In genomic region chr10:72242675-72243074, GRCh38 we compare ENCODE assay signal across 10 cellular contexts. TPM values are rescaled to one million over a fixed set of nuclear protein-coding genes. Genes with fewer than 3 reads are reported as not detected.
A peak's percentile ranks its signal among the peaks of the same experiment; 100 is the strongest.
DNase-seq lines count a peak whose midpoint lies in the region; ATAC-seq, FAIRE-seq and TF ChIP-seq lines count a peak whose summit lies in the region.
"Had no signal": no experiment of that assay in that cellular context is flagged by ENCODE, and none has a peak within 500 bp of the region (broad histone marks: within the 10 kb centered on the region; RNA-seq: fewer than 3 reads in every experiment).

No MANE protein-coding gene starts in this region.

- peak overlapping the region; percentile 43 for H3K4me3 Mint-ChIP-seq in activated T-helper 17 cell treated with anti-CD3 and anti-CD28 coated beads, Interleukin-2, amount 50 U/mL, for 72 hours

- no peak for FAIRE-seq in small intestine (lab: Jason Lieb, UNC)

- DNase-seq in H4 (ENCODE audit: low spot score) (peak; percentile 49), heart right ventricle (peak; percentile 50 to 77), sigmoid colon (peak; percentile 88), DMS53 (lab: John Stamatoyannopoulos, UW) (no peak), small intestine (no peak)
- DNase-seq: activated CD4-positive, CD25-positive, alpha-beta regulatory T cell treated with anti-CD3 and anti-CD28 coated beads, Interleukin-2, amount 50 U/mL, for 72 hours had no signal

- peaks cover 36 to 78% (median 63%) of the 10 kb centered on the region in 9 donors for H3K4me1 ChIP-seq in heart right ventricle
- H3K4me1 ChIP-seq in sigmoid colon: peaks cover 0 to 60% (median 58%) of the 10 kb centered on the region in 4 donors
- H3K4me1 ChIP-seq in small intestine (ENCODE audit: control insufficient read depth in 2 of 2, insufficient read depth in 1 of 2, low read depth in 1 of 2, low read length in 1 of 2): peaks cover 12 to 26% of the 10 kb centered on the region in 2 donors

- H3K27me3 ChIP-seq in heart right ventricle (no peaks in the 10 kb centered on the region), sigmoid colon (no peaks in the 10 kb centered on the region), small intestine (ENCODE audit: control insufficient read depth in 2 of 2, insufficient read depth in 2 of 2, low read length in 2 of 2) (no peaks in the 10 kb centered on the region)

- H3K27ac ChIP-seq in heart right ventricle (peak overlapping the region; percentile 62 to 93 (median 88)), sigmoid colon (peak overlapping the region; percentile 91 to 95 (median 91)), small intestine (ENCODE audit: low read depth in 1 of 2, low read length in 1 of 2) (peak overlapping the region in 1 of 2 donors; percentile 77)

- 11 to 26% methylated on average over 4 of the region's 4 CpGs for WGBS in heart right ventricle, 2 donors
- 72 to 90% methylated on average over 4 of the region's 4 CpGs for WGBS in sigmoid colon, 2 donors
- 59 to 95% (median 75%) methylated on average over 4 of the region's 4 CpGs for WGBS in small intestine, 3 donors

- no peak for TF ChIP-seq POLR2A in sigmoid colon (IDR thresholded peaks at IDR 0.05)

- H3K4me1 Mint-ChIP-seq in activated T-helper 17 cell treated with anti-CD3 and anti-CD28 coated beads, Interleukin-2, amount 50 U/mL, for 72 hours: peaks cover 34% of the 10 kb centered on the region

- intact Hi-C loops in heart right ventricle (cut with DNase I) (loop anchor here in 2 of 10 donors (10.0 kb wide), 2 partner anchors 92 to 278 kb away; partner anchors contain the start of gene CHST3 (in 1 of the 2)), sigmoid colon (cut with DNase I) (no loop called here)

- H3K27me3 Mint-ChIP-seq in activated T-helper 17 cell treated with anti-CD3 and anti-CD28 coated beads, Interleukin-2, amount 50 U/mL, for 72 hours: no peaks in the 10 kb centered on the region

- peak in 1 of 4 donors; percentile 52 for TF ChIP-seq EP300 in sigmoid colon (IDR thresholded peaks at IDR 0.05)

- H3K36me3 ChIP-seq in heart right ventricle (peaks cover 0 to 2% (median 0%) of the 10 kb centered on the region in 9 donors), sigmoid colon (peaks cover 0 to under 1% (median 0%) of the 10 kb centered on the region in 4 donors), small intestine (ENCODE audit: control insufficient read depth in 2 of 2, insufficient read depth in 2 of 2, low read length in 2 of 2) (no peaks in the 10 kb centered on the region)

- peak overlapping the region; percentile 73 for H3K27ac Mint-ChIP-seq in activated T-helper 17 cell treated with anti-CD3 and anti-CD28 coated beads, Interleukin-2, amount 50 U/mL, for 72 hours

- peaks cover 7% of the 10 kb centered on the region for H3K36me3 Mint-ChIP-seq in activated T-helper 17 cell treated with anti-CD3 and anti-CD28 coated beads, Interleukin-2, amount 50 U/mL, for 72 hours (ENCODE audit: low read depth)

- ATAC-seq in activated T-helper 17 cell treated with anti-CD3 and anti-CD28 coated beads, Interleukin-2, amount 50 U/mL, for 72 hours (replicated peaks): peak; percentile 18
- ATAC-seq in heart right ventricle: peak; percentile 36 to 84 (median 76)
- ATAC-seq in HG03571 (IDR thresholded peaks at IDR 0.05; ENCODE audit: unreplicated experiment): no peak
- ATAC-seq in HG02588 (IDR thresholded peaks at IDR 0.05; ENCODE audit: unreplicated experiment): no peak
- ATAC-seq: HCT116 had no signal

- no peaks in the 10 kb centered on the region for H3K9me3 Mint-ChIP-seq in activated T-helper 17 cell treated with anti-CD3 and anti-CD28 coated beads, Interleukin-2, amount 50 U/mL, for 72 hours

- H3K4me3 ChIP-seq in heart right ventricle: no peak overlapping the region
- no peak overlapping the region for H3K4me3 ChIP-seq in sigmoid colon
- no peak overlapping the region for H3K4me3 ChIP-seq in small intestine (ENCODE audit: low read depth in 1 of 2, low read length in 2 of 2)

- TF ChIP-seq CTCF in heart right ventricle (IDR thresholded peaks at IDR 0.05): no peak
- no peak for TF ChIP-seq CTCF in sigmoid colon (IDR thresholded peaks at IDR 0.05)

- H3K9me3 ChIP-seq in heart right ventricle (no peaks in the 10 kb centered on the region), sigmoid colon (no peaks in the 10 kb centered on the region), small intestine (ENCODE audit: control insufficient read depth, low read depth) (no peaks in the 10 kb centered on the region)

RNA-seq across cellular contexts. Expression of gene ASCC1, which starts 26.6 kb away (rescaled TPM):
- total RNA-seq in H4 (2014; rRNA removed; shearing (Covaris generic)): 47.3 and 51.5 TPM in 2 replicates
- 10 to 100 TPM; 44.0 to 48.6 TPM for total RNA-seq in activated T-helper 17 cell treated with anti-CD3 and anti-CD28 coated beads, Interleukin-2, amount 50 U/mL, for 72 hours
- 10 to 100 TPM; 25.2 to 40.5 (median 33.0) TPM for total RNA-seq in heart right ventricle
- 10 to 100 TPM in 1 of 2 donors, 1 to 10 TPM in 1; 8.4 to 35.8 TPM for polyA plus RNA-seq in heart right ventricle
- 10 to 100 TPM; 21.0 to 53.7 (median 37.1) TPM for total RNA-seq in sigmoid colon
- 10 to 100 TPM; 15.3 to 21.5 (median 15.6) TPM for polyA plus RNA-seq in sigmoid colon
- 10 to 100 TPM in 2 of 3 donors, 1 to 10 TPM in 1; 9.2 to 20.8 (median 11.3) TPM for polyA plus RNA-seq in small intestine

RNA-seq across cellular contexts. Expression of gene ANAPC16, which starts 26.9 kb away (rescaled TPM):
- 80.9 and 98.5 TPM in 2 replicates for total RNA-seq in H4 (2014; rRNA removed; shearing (Covaris generic))
- 100 to 1,000 TPM in 1 of 2 donors, 10 to 100 TPM in 1; 74.3 to 119 TPM for total RNA-seq in activated T-helper 17 cell treated with anti-CD3 and anti-CD28 coated beads, Interleukin-2, amount 50 U/mL, for 72 hours
- total RNA-seq in heart right ventricle (100 to 1,000 TPM; 181 to 246 (median 221) TPM), sigmoid colon (100 to 1,000 TPM in 3 of 4 donors, 10 to 100 TPM in 1; 80.0 to 228 (median 157) TPM)
- polyA plus RNA-seq in heart right ventricle (100 to 1,000 TPM; 129 to 149 TPM), sigmoid colon (100 to 1,000 TPM; 107 to 203 (median 198) TPM), small intestine (100 to 1,000 TPM; 112 to 176 (median 142) TPM)

RNA-seq across cellular contexts. Expression of gene DDIT4, which starts 31.0 kb away (rescaled TPM):
- total RNA-seq in H4 (2014; rRNA removed; shearing (Covaris generic)): 227 and 278 TPM in 2 replicates
- total RNA-seq in activated T-helper 17 cell treated with anti-CD3 and anti-CD28 coated beads, Interleukin-2, amount 50 U/mL, for 72 hours: 1,000 to 10,000 TPM in 1 of 2 donors, 100 to 1,000 TPM in 1; 746 to 1,569 TPM
- total RNA-seq in heart right ventricle (100 to 1,000 TPM in 1 of 10 donors, 10 to 100 TPM in 9; 13.6 to 102 (median 30.2) TPM), sigmoid colon (100 to 1,000 TPM in 2 of 4 donors, 10 to 100 TPM in 2; 77.2 to 202 (median 133) TPM)
- polyA plus RNA-seq in heart right ventricle (100 to 1,000 TPM in 1 of 2 donors, 10 to 100 TPM in 1; 64.7 to 135 TPM), sigmoid colon (100 to 1,000 TPM in 1 of 3 donors, 10 to 100 TPM in 2; 71.5 to 413 (median 85.3) TPM), small intestine (100 to 1,000 TPM in 1 of 3 donors, 10 to 100 TPM in 2; 34.4 to 330 (median 36.5) TPM)

Comparison
In these comparisons a context has a peak if more than half of its experiments do, and no peak if none do; other contexts are left out.
1. DNase-seq: peak in H4 (single experiment), heart right ventricle (2 of 2) and sigmoid colon (single experiment); none in DMS53 (single experiment) and small intestine (single experiment).
2. ATAC-seq: peak in activated T-helper 17 cell treated with anti-CD3 and anti-CD28 coated beads, Interleukin-2, amount 50 U/mL, for 72 hours (single experiment) and heart right ventricle (8 of 8); none in HG03571 (single experiment) and HG02588 (single experiment).